ENCODE assay signal across 1 cellular context in the genomic region with DNA sequence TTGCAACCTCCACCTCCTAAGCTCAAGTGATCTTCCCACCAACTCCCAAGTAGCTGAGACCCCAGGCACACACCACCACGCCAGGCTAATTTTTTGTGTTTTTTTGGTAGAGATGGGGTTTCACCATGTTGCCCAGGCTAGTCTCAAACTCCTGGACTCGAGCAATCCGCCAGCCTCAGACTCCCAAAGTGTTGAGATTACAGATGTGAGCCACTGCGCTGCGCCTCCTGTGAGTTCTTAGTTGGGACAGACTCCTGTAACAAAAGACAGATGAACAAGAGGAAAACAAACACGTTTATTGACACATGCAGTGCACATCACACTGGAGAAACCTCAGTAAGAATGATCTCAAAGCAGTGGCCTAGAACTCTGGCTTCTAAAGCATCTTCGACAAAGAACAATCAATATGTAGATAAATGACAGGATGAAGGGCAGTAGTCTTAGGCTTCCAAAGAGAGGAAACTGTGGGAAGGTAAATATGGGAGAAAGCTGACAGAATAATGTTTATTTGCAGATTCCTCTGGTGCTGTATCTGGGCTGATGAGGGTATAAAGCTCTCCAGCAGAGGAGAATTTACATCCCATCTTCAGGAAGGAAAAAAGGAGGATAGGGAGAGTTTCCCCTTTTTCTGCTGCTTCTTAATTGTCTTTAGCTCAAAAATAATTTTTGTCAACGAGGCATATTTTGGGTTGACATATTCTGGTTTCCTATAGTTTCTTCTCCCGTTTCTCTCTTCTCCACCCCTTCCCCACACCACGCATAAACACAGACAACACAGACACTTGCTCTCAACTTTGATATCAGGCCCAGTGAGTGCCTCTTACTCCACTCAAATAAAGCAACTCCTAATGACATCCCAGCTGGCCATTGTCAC.
TF ChIP-seq lines count a peak whose summit lies in the region.

No MANE protein-coding gene starts in this region.

TF ChIP-seq in IMR-90, 13 proteins besides CTCF, POLR2A, EP300 and RAD21 (continued from another document):
- TF ChIP-seq CEBPB (IDR thresholded peaks at IDR 0.05; ENCODE audit: low read depth, low read length): no peak
